1 cellular context compared by ENCODE assay signal in genomic region chr2:121532347-121532766, GRCh38.
TF ChIP-seq lines count a peak whose summit lies in the region.

No MANE protein-coding gene starts in this region.

TF ChIP-seq in H1, 55 proteins besides CTCF, POLR2A, EP300 and RAD21:
- no peak for TF ChIP-seq GTF2F1 (IDR thresholded peaks at IDR 0.05; ENCODE audit: borderline replicate concordance, low read depth, low read length)
- peak; percentile 33; the same call in 1 of the 2 replicates for TF ChIP-seq MAFK (IDR thresholded peaks at IDR 0.05; ENCODE audit: low read depth, low read length)
TF ChIP-seq in H1: peak in this region for 1.
